Comparison of ENCODE assay signal across 14 cellular contexts in the genomic region with DNA sequence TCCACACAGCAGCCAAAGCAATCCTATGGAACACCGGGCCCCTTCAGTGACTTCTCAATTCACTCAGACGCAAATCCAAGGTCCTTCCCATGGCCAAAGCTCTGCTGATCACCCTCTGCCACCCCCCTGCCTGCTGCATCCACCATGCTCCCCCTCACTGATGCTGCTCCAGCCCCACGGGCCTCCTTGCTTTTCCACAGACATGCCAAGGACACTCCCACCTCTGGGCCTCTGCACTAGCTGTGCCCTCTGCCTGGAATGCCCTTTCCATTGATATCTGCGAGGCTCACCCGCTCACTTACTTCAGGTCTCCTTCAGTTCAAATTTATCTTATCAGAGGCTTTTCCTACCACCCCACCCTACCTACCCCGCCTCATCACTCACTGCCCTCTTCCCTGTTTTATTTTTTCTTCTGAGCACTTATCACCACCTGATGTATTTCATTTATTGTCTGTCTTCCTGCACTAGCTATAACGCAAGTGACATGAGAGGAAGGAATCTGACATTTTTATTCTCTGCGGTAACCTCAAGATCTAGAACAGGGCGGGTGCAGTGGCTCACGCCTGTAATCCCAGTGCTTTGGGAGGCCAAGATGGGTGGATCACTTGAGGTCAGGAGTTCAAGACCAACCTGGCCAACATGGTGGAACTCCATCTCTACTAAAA. TPM values are rescaled to one million over a fixed set of nuclear protein-coding genes. Genes with fewer than 3 reads are reported as not detected.
A peak's percentile ranks its signal among the peaks of the same experiment; 100 is the strongest.
DNase-seq lines count a peak whose midpoint lies in the region; ATAC-seq and TF ChIP-seq lines count a peak whose summit lies in the region.
"Had no signal": no experiment of that assay in that cellular context is flagged by ENCODE, and none has a peak within 500 bp of the region (broad histone marks: within the 10 kb centered on the region; RNA-seq: fewer than 3 reads in every experiment).

No MANE protein-coding gene starts in this region.

- no peaks in the 10 kb centered on the region for H3K27me3 Mint-ChIP-seq in Caco-2 (ENCODE audit: insufficient read depth, unreplicated experiment)

- H3K9me2 ChIP-seq in OCI-LY7 (ENCODE audit: insufficient read depth, low read length): no peaks in the 10 kb centered on the region

- no peaks in the 10 kb centered on the region for H3K79me2 ChIP-seq in OCI-LY7 (ENCODE audit: insufficient read depth, low read depth, low read length)

- peaks cover 4% of the 10 kb centered on the region; the same call in 1 of the 2 replicates for H3K36me3 ChIP-seq in Caco-2 (ENCODE audit: control insufficient read depth, insufficient read depth, low read length)
- H3K36me3 ChIP-seq in ascending aorta: peaks cover 0 to 4% of the 10 kb centered on the region in 2 donors
- no peaks in the 10 kb centered on the region for H3K36me3 ChIP-seq in sigmoid colon
- H3K36me3 ChIP-seq in OCI-LY7 (ENCODE audit: insufficient read depth, low read length): no peaks in the 10 kb centered on the region

- H3K4me3 ChIP-seq in Caco-2 (ENCODE audit: low read depth, low read length) (no peak overlapping the region), ascending aorta (peak overlapping the region in 1 of 2 donors; percentile 75), right cardiac atrium (ENCODE audit: low read length) (no peak overlapping the region), sigmoid colon (no peak overlapping the region), OCI-LY7 (ENCODE audit: low read depth, low read length, poor library complexity, severe bottlenecking) (no peak overlapping the region)

- no peak overlapping the region for H2AFZ ChIP-seq in OCI-LY7 (ENCODE audit: low read length)

- no peaks in the 10 kb centered on the region for H3K9me3 Mint-ChIP-seq in Caco-2 (ENCODE audit: unreplicated experiment)

- peaks cover 46% of the 10 kb centered on the region for H3K4me1 Mint-ChIP-seq in Caco-2 (ENCODE audit: low read depth, unreplicated experiment)

- TF ChIP-seq CTCF in Caco-2 (IDR thresholded peaks at IDR 0.05; ENCODE audit: insufficient read depth in 1 of 2, low read depth in 1 of 2, low read length in 1 of 2, severe bottlenecking in 1 of 2, unreplicated experiment in 1 of 2) (no peak), ascending aorta (IDR thresholded peaks at IDR 0.05) (no peak), sigmoid colon (IDR thresholded peaks at IDR 0.05) (no peak), OCI-LY7 (conservative IDR thresholded peaks at IDR 0.05; ENCODE audit: low read length) (no peak)

- H3K4me1 ChIP-seq in Caco-2: peaks cover 95% of the 10 kb centered on the region
- H3K4me1 ChIP-seq in ascending aorta: peaks cover 52 to 81% of the 10 kb centered on the region in 2 donors
- H3K4me1 ChIP-seq in right cardiac atrium (ENCODE audit: control insufficient read depth, insufficient read depth, low read length): peaks cover 49% of the 10 kb centered on the region
- peaks cover 0 to 98% (median 95%) of the 10 kb centered on the region in 4 donors for H3K4me1 ChIP-seq in sigmoid colon
- no peaks in the 10 kb centered on the region for H3K4me1 ChIP-seq in OCI-LY7 (ENCODE audit: insufficient read depth, low read length, poor library complexity, severe bottlenecking)

- CTCF ChIA-PET in Caco-2 (lab: Charles Lee): no interaction called here
- CTCF ChIA-PET in OCI-LY7 (lab: Charles Lee; ENCODE audit: unreplicated experiment): no interaction called here

- 40% methylated on average over 10 of the region's 10 CpGs for WGBS in right cardiac atrium
- WGBS in sigmoid colon, 2 donors: 45 to 67% methylated on average over 10 of the region's 10 CpGs

- no peak for DNase-seq in Caco-2
- no peak for DNase-seq in ascending aorta (ENCODE audit: low spot score in 2 of 2)
- peak; percentile 66 to 78 (median 74) for DNase-seq in right cardiac atrium
- no peak for DNase-seq in sigmoid colon
- DNase-seq in G401 (ENCODE audit: low spot score): no peak
- DNase-seq in OCI-LY7 (ENCODE audit: low spot score): no peak
- DNase-seq: activated naive CD4-positive, alpha-beta T cell treated with anti-CD3 and anti-CD28 coated beads, Interleukin-2, amount 50 U/mL, for 16 hours; dermis blood vessel endothelial cell; NCI-H1436 treated with DMSO at 0.1 percent for 48 hours had no signal

- intact Hi-C loops in Caco-2 (cut with micrococcal nuclease; ENCODE audit: unreplicated experiment) (no loop called here), ascending aorta (cut with DNase I) (loop anchor here (10.0 kb wide), 1 partner anchor 595 kb away; no protein-coding TSS in a partner anchor), right cardiac atrium (cut with DNase I) (no loop called here), sigmoid colon (cut with DNase I) (loop anchor here (10.0 kb wide), 1 partner anchor 595 kb away; no protein-coding TSS in a partner anchor), OCI-LY7 (cut with micrococcal nuclease; ENCODE audit: unreplicated experiment) (no loop called here)

- H3K4me2 ChIP-seq in OCI-LY7 (ENCODE audit: low read length): no peak overlapping the region

- peak; percentile 3 to 20 for ATAC-seq in right cardiac atrium
- no peak for ATAC-seq in GM19324 (IDR thresholded peaks at IDR 0.05; ENCODE audit: low FRiP score, unreplicated experiment)
- no peak for ATAC-seq in GM19351 (IDR thresholded peaks at IDR 0.05; ENCODE audit: unreplicated experiment)

- in situ Hi-C loops in G401 (cut with HindIII; ENCODE audit: low sequenced_read_pairs): no loop called here

- H3K27me3 ChIP-seq in Caco-2 (replicated peaks; ENCODE audit: control insufficient read depth, insufficient read depth, low read length): no peaks in the 10 kb centered on the region
- H3K27me3 ChIP-seq in ascending aorta: no peaks in the 10 kb centered on the region
- H3K27me3 ChIP-seq in right cardiac atrium (ENCODE audit: control insufficient read depth, insufficient read depth): no peaks in the 10 kb centered on the region
- H3K27me3 ChIP-seq in sigmoid colon: no peaks in the 10 kb centered on the region

- peak overlapping the region; percentile 45 for H3K4me3 Mint-ChIP-seq in Caco-2 (ENCODE audit: unreplicated experiment)

- peak overlapping the region; percentile 63 for H3K27ac Mint-ChIP-seq in Caco-2 (ENCODE audit: unreplicated experiment)

- BruUV-seq in Caco-2 (replicated peaks; lab: Mats Ljungman, UMichigan): no TSS peak
- no TSS peak for BruUV-seq in OCI-LY7 (replicated peaks; lab: Mats Ljungman, UMichigan)

- POLR2A ChIA-PET in Caco-2 (lab: Charles Lee): interaction anchor here (1.8 to 2.4 kb wide), 2 partner anchors 8 to 28 kb away, joined by 4 to 17 read pairs; no protein-coding TSS in a partner anchor
- POLR2A ChIA-PET in OCI-LY7 (lab: Charles Lee): no interaction called here

- H3K9me3 ChIP-seq in Caco-2: no peaks in the 10 kb centered on the region
- H3K9me3 ChIP-seq in ascending aorta: no peaks in the 10 kb centered on the region
- H3K9me3 ChIP-seq in right cardiac atrium (ENCODE audit: control insufficient read depth, low read length): no peaks in the 10 kb centered on the region
- H3K9me3 ChIP-seq in sigmoid colon: no peaks in the 10 kb centered on the region
- H3K9me3 ChIP-seq in OCI-LY7 (ENCODE audit: low read length): no peaks in the 10 kb centered on the region

- H4K20me1 ChIP-seq in OCI-LY7 (ENCODE audit: insufficient read depth, low read length): no peaks in the 10 kb centered on the region

- H3K27ac ChIP-seq in ascending aorta: peak overlapping the region; percentile 96 to 98
- H3K27ac ChIP-seq in right cardiac atrium (ENCODE audit: low read length): peak overlapping the region; percentile 78
- H3K27ac ChIP-seq in sigmoid colon: peak overlapping the region; percentile 90 to 99 (median 98)
- H3K27ac ChIP-seq in OCI-LY7 (ENCODE audit: low read depth, low read length, poor library complexity, severe bottlenecking): no peak overlapping the region

- no peak for TF ChIP-seq EP300 in sigmoid colon (IDR thresholded peaks at IDR 0.05)

- TF ChIP-seq POLR2A in sigmoid colon (IDR thresholded peaks at IDR 0.05): no peak

- peaks cover 61% of the 10 kb centered on the region for H3K36me3 Mint-ChIP-seq in Caco-2 (ENCODE audit: insufficient read depth, unreplicated experiment)

RNA-seq across cellular contexts. Expression of gene HSPG2, which starts 7.0 kb away (rescaled TPM):
- total RNA-seq in Caco-2 (2022) (234 and 237 TPM in 2 replicates), ascending aorta (1,294 TPM), right cardiac atrium (100 to 1,000 TPM; 320 to 659 (median 492) TPM), sigmoid colon (100 to 1,000 TPM in 3 of 4 donors, 10 to 100 TPM in 1; 66.3 to 761 (median 213) TPM), OCI-LY7 (2022) (3.5 and 4.7 TPM in 2 replicates)
- polyA plus RNA-seq in right cardiac atrium (257 TPM), sigmoid colon (100 to 1,000 TPM in 1 of 3 donors, 10 to 100 TPM in 1, 1 to 10 TPM in 1; 6.0 to 104 (median 10.4) TPM)
- 11.9 and 14.4 TPM in 2 replicates for total RNA-seq in G401 (2014; rRNA removed; shearing (Covaris generic))
- total RNA-seq in OCI-LY7 (2014; rRNA removed; shearing (Covaris generic)): 1.2 and 1.6 TPM in 2 replicates

RNA-seq across cellular contexts. Expression of gene CELA3B, which starts 46.7 kb away (rescaled TPM):
- total RNA-seq in Caco-2 (2022) (not detected in 2 replicates), ascending aorta (not detected), right cardiac atrium (under 1 TPM in 1 of 4 donors, not detected in 3; 0.53 TPM), sigmoid colon (not detected), OCI-LY7 (2022) (not detected in 2 replicates)
- polyA plus RNA-seq in right cardiac atrium (0.09 TPM), sigmoid colon (1 to 10 TPM in 2 of 3 donors, under 1 TPM in 1; 0.20 to 6.9 (median 6.0) TPM)
- total RNA-seq in G401 (2014; rRNA removed; shearing (Covaris generic)): not detected in 2 replicates
- not detected in 2 replicates for total RNA-seq in OCI-LY7 (2014; rRNA removed; shearing (Covaris generic))
- total RNA-seq: dermis blood vessel endothelial cell, lung microvascular endothelial cell, renal cortical epithelial cell, ureter had no signal

Comparison
In these comparisons a context has a peak if more than half of its experiments do, and no peak if none do; other contexts are left out.
1. DNase-seq: peak in right cardiac atrium (3 of 3); none in Caco-2 (0 of 2), ascending aorta (0 of 2), sigmoid colon (single experiment), G401 (single experiment) and OCI-LY7 (single experiment).
2. ATAC-seq: peak in right cardiac atrium (2 of 2); none in GM19324 (single experiment) and GM19351 (single experiment).
3. intact Hi-C loops: an anchor here in ascending aorta (10.0 kb wide) and sigmoid colon (10.0 kb wide); none called in Caco-2, right cardiac atrium and OCI-LY7.